In genomic region chr5:171387970-171388815, GRCh38 we compare ENCODE assay signal across 8 cellular contexts.
DNase-seq lines count a peak whose midpoint lies in the region; ATAC-seq and TF ChIP-seq lines count a peak whose summit lies in the region.

No MANE protein-coding gene starts in this region.

- H3K4me3 Mint-ChIP-seq in memory B cell: peak overlapping the region; percentile 98

- H3K27me3 Mint-ChIP-seq in memory B cell: no peaks in the 10 kb centered on the region

- POLR2A ChIA-PET in AG04449 (lab: Yijun Ruan, JAX): interaction anchor here (0.5 to 2.2 kb wide), 8 partner anchors 21 to 873 kb away, joined by 3 to 6 read pairs (median 4); partner anchors contain the start of gene FBXW11

- peaks cover 39% of the 10 kb centered on the region for H3K4me1 Mint-ChIP-seq in memory B cell

- ATAC-seq in HG03095 (IDR thresholded peaks at IDR 0.05; ENCODE audit: unreplicated experiment) (peak; percentile 30), memory B cell (ENCODE audit: low read depth) (peak; percentile 28)

- H3K4me3 ChIP-seq in AG04449 (ENCODE audit: low read depth, low read length): peak overlapping the region; percentile 96

- no peak for TF ChIP-seq CTCF in AG04449 (IDR thresholded peaks at IDR 0.05; ENCODE audit: insufficient read depth, low read length, missing control alignments)

- peaks cover 11% of the 10 kb centered on the region for H3K36me3 Mint-ChIP-seq in memory B cell

- CTCF ChIA-PET in AG04449 (lab: Yijun Ruan, JAX): no interaction called here

- H3K27ac Mint-ChIP-seq in memory B cell: peak overlapping the region; percentile 95

- no peaks in the 10 kb centered on the region for H3K9me3 Mint-ChIP-seq in memory B cell

- peak; percentile 52 for TF ChIP-seq POLR2A in GM18526 (IDR thresholded peaks at IDR 0.05; ENCODE audit: extremely low read depth, insufficient read length)

- DNase-seq in AG04449 (ENCODE audit: low read depth, low spot score) (no peak), NCI-H748 treated with DMSO at 0.1 percent for 48 hours (lab: John Stamatoyannopoulos, UW) (peak; percentile 35), memory B cell (ENCODE audit: low spot score in 2 of 2) (peak; percentile 68 to 71)
- peak; percentile 44 to 74 for DNase-seq in activated CD8-positive, alpha-beta memory T cell treated with anti-CD3 and anti-CD28 coated beads for 1 hour (ENCODE audit: extremely low read depth in 1 of 2, low read depth in 1 of 2)
- peak; percentile 70 for DNase-seq in effector CD8-positive, alpha-beta T cell (lab: John Stamatoyannopoulos, UW)
- DNase-seq in stimulated activated CD8-positive, alpha-beta memory T cell treated with anti-CD3 and anti-CD28 coated beads, Interleukin-12 subunit alpha, Interleukin-12 subunit beta, amount 100 ng/mL, for 24 hours (ENCODE audit: extremely low read depth): peak; percentile 63
